15 cellular contexts compared by ENCODE assay signal in genomic region chr22:19851291-19852176, GRCh38. TPM values are rescaled to one million over a fixed set of nuclear protein-coding genes. Genes with fewer than 3 reads are reported as not detected.
A peak's percentile ranks its signal among the peaks of the same experiment; 100 is the strongest.
DNase-seq lines count a peak whose midpoint lies in the region; ATAC-seq and TF ChIP-seq lines count a peak whose summit lies in the region.
"Had no signal": no experiment of that assay in that cellular context is flagged by ENCODE, and none has a peak within 500 bp of the region (broad histone marks: within the 10 kb centered on the region; RNA-seq: fewer than 3 reads in every experiment).

No MANE protein-coding gene starts in this region.

- intact Hi-C loops in natural killer cell (cut with micrococcal nuclease) (no loop called here), esophagus squamous epithelium (cut with DNase I) (no loop called here)

- no peaks in the 10 kb centered on the region for H3K27me3 Mint-ChIP-seq in natural killer cell treated with Interleukin-12 subunit alpha and Interleukin-12 subunit beta and Interleukin-15 and Interleukin-18, amount 100 ng/mL, for 72 hours
- H3K27me3 Mint-ChIP-seq in natural killer cell (ENCODE audit: low read depth in 2 of 2): no peaks in the 10 kb centered on the region
- H3K27me3 Mint-ChIP-seq: memory B cell had no signal

- whole genome bisulfite sequencing in upper lobe of left lung, 2 donors: 69 to 78% methylated on average over 11 to 20 of the region's 21 CpGs
- WGBS in esophagus squamous epithelium, 2 donors: 80% methylated on average over 9 of the region's 21 CpGs; no CpG with 5 or more reads in 1 of the 2 donors

- H3K4me1 Mint-ChIP-seq in natural killer cell treated with Interleukin-12 subunit alpha and Interleukin-12 subunit beta and Interleukin-15 and Interleukin-18, amount 100 ng/mL, for 72 hours (ENCODE audit: low read depth in 2 of 2): peaks cover 28 to 31% of the 10 kb centered on the region in 2 donors
- H3K4me1 Mint-ChIP-seq in natural killer cell: peaks cover 19 to 40% of the 10 kb centered on the region in 2 donors

- H3K9me3 ChIP-seq in upper lobe of left lung (no peaks in the 10 kb centered on the region), esophagus squamous epithelium (no peaks in the 10 kb centered on the region)

- peak overlapping the region; percentile 97 for H3K4me3 Mint-ChIP-seq in natural killer cell treated with Interleukin-12 subunit alpha and Interleukin-12 subunit beta and Interleukin-15 and Interleukin-18, amount 100 ng/mL, for 72 hours
- H3K4me3 Mint-ChIP-seq in natural killer cell: no peak overlapping the region
- H3K4me3 Mint-ChIP-seq: memory B cell had no signal

- H3K36me3 ChIP-seq in upper lobe of left lung: peaks cover 0 to 22% (median 15%) of the 10 kb centered on the region in 4 donors
- peaks cover 10 to 35% (median 10%) of the 10 kb centered on the region in 3 donors for H3K36me3 ChIP-seq in esophagus squamous epithelium

- TF ChIP-seq POLR2A in upper lobe of left lung (IDR thresholded peaks at IDR 0.05) (no peak), esophagus squamous epithelium (IDR thresholded peaks at IDR 0.05) (no peak)

- no peak overlapping the region for H3K27ac Mint-ChIP-seq in natural killer cell treated with Interleukin-12 subunit alpha and Interleukin-12 subunit beta and Interleukin-15 and Interleukin-18, amount 100 ng/mL, for 72 hours
- H3K27ac Mint-ChIP-seq in natural killer cell: peak overlapping the region in 1 of 2 donors; percentile 29
- H3K27ac Mint-ChIP-seq: memory B cell had no signal

- no peak for DNase-seq in natural killer cell treated with Interleukin-12 subunit alpha and Interleukin-12 subunit beta and Interleukin-15 and Interleukin-18, amount 100 ng/mL, for 72 hours (ENCODE audit: low spot score)
- DNase-seq in natural killer cell: no peak
- peak; percentile 43 for DNase-seq in islet precursor cell
- DNase-seq in upper lobe of left lung: peak; percentile 67 to 80
- DNase-seq in esophagus squamous epithelium (lab: John Stamatoyannopoulos, UW): no peak
- no peak for DNase-seq in NCI-H774 (lab: John Stamatoyannopoulos, UW)
- DNase-seq in activated CD4-positive, CD25-positive, alpha-beta regulatory T cell treated with anti-CD3 and anti-CD28 coated beads, Interleukin-2, amount 50 U/mL, for 72 hours: no peak
- DNase-seq: C1 segment of cervical spinal cord; caudate nucleus; GF-D8; NCI-H1105 treated with DMSO at 0.1 percent for 48 hours; NCI-H2227 treated with DMSO at 0.1 percent for 48 hours; stimulated activated CD4-positive, alpha-beta T cell treated with anti-CD3 and anti-CD28 coated beads, Interleukin-4, amount 100 ng/mL, for 24 hours had no signal

- peak in 1 of 4 donors; percentile 31 for TF ChIP-seq EP300 in upper lobe of left lung (IDR thresholded peaks at IDR 0.05)

- no peaks in the 10 kb centered on the region for H3K9me3 Mint-ChIP-seq in natural killer cell treated with Interleukin-12 subunit alpha and Interleukin-12 subunit beta and Interleukin-15 and Interleukin-18, amount 100 ng/mL, for 72 hours
- H3K9me3 Mint-ChIP-seq in natural killer cell: no peaks in the 10 kb centered on the region
- H3K9me3 Mint-ChIP-seq: memory B cell had no signal

- H3K4me1 ChIP-seq in upper lobe of left lung (peaks cover 34 to 74% (median 66%) of the 10 kb centered on the region in 4 donors), esophagus squamous epithelium (peaks cover 48 to 86% (median 59%) of the 10 kb centered on the region in 3 donors)

- H3K27me3 ChIP-seq in upper lobe of left lung (no peaks in the 10 kb centered on the region), esophagus squamous epithelium (no peaks in the 10 kb centered on the region)

- no peak for TF ChIP-seq CTCF in natural killer cell (IDR thresholded peaks at IDR 0.05)
- TF ChIP-seq CTCF in VCaP (conservative IDR thresholded peaks at IDR 0.05): no peak
- TF ChIP-seq CTCF in upper lobe of left lung (IDR thresholded peaks at IDR 0.05): no peak
- TF ChIP-seq CTCF in esophagus squamous epithelium (IDR thresholded peaks at IDR 0.05): no peak

- H3K27ac ChIP-seq in VCaP (peak overlapping the region; percentile 99), upper lobe of left lung (peak overlapping the region; percentile 54 to 99 (median 80)), esophagus squamous epithelium (peak overlapping the region in 2 of 4 donors; percentile 4 to 98)

- ATAC-seq in natural killer cell treated with Interleukin-12 subunit alpha and Interleukin-12 subunit beta and Interleukin-15 and Interleukin-18, amount 100 ng/mL, for 72 hours: no peak
- no peak for ATAC-seq in natural killer cell
- no peak for ATAC-seq in upper lobe of left lung (ENCODE audit: low FRiP score in 2 of 2)

- H3K4me3 ChIP-seq in upper lobe of left lung (no peak overlapping the region), esophagus squamous epithelium (no peak overlapping the region)

- no peaks in the 10 kb centered on the region for H3K36me3 Mint-ChIP-seq in natural killer cell treated with Interleukin-12 subunit alpha and Interleukin-12 subunit beta and Interleukin-15 and Interleukin-18, amount 100 ng/mL, for 72 hours
- no peaks in the 10 kb centered on the region for H3K36me3 Mint-ChIP-seq in natural killer cell

RNA-seq across cellular contexts. Expression of gene GNB1L, which starts 3.1 kb away (rescaled TPM):
- 10 to 100 TPM in 1 of 2 donors, 1 to 10 TPM in 1; 9.7 to 17.9 TPM for total RNA-seq in natural killer cell treated with Interleukin-12 subunit alpha and Interleukin-12 subunit beta and Interleukin-15 and Interleukin-18, amount 100 ng/mL, for 72 hours
- total RNA-seq in natural killer cell (1 to 10 TPM; 5.1 to 5.3 (median 5.3) TPM), upper lobe of left lung (10 to 100 TPM in 1 of 6 donors, 1 to 10 TPM in 4, under 1 TPM in 1; 0.78 to 11.1 (median 6.8) TPM), esophagus squamous epithelium (1 to 10 TPM; 5.7 to 8.5 (median 6.4) TPM)

RNA-seq across cellular contexts. Expression of gene RTL10, which starts 3.1 kb away (rescaled TPM):
- 10 to 100 TPM; 11.2 to 26.3 TPM for total RNA-seq in natural killer cell treated with Interleukin-12 subunit alpha and Interleukin-12 subunit beta and Interleukin-15 and Interleukin-18, amount 100 ng/mL, for 72 hours
- total RNA-seq in natural killer cell: 10 to 100 TPM in 2 of 3 donors, 1 to 10 TPM in 1; 6.4 to 12.5 (median 11.7) TPM
- 10 to 100 TPM; 16.4 to 27.4 (median 24.1) TPM for total RNA-seq in upper lobe of left lung
- total RNA-seq in esophagus squamous epithelium: 10 to 100 TPM in 2 of 4 donors, 1 to 10 TPM in 2; 9.4 to 18.2 (median 11.4) TPM

Comparison
In these comparisons a context has a peak if more than half of its experiments do, and no peak if none do; other contexts are left out.
1. DNase-seq: peak in islet precursor cell (single experiment) and upper lobe of left lung (2 of 2); none in natural killer cell treated with Interleukin-12 subunit alpha and Interleukin-12 subunit beta and Interleukin-15 and Interleukin-18, amount 100 ng/mL, for 72 hours (single experiment), natural killer cell (single experiment), esophagus squamous epithelium (single experiment), NCI-H774 (single experiment) and activated CD4-positive, CD25-positive, alpha-beta regulatory T cell treated with anti-CD3 and anti-CD28 coated beads, Interleukin-2, amount 50 U/mL, for 72 hours (single experiment).